1 cellular context compared by ENCODE assay signal in the genomic region with DNA sequence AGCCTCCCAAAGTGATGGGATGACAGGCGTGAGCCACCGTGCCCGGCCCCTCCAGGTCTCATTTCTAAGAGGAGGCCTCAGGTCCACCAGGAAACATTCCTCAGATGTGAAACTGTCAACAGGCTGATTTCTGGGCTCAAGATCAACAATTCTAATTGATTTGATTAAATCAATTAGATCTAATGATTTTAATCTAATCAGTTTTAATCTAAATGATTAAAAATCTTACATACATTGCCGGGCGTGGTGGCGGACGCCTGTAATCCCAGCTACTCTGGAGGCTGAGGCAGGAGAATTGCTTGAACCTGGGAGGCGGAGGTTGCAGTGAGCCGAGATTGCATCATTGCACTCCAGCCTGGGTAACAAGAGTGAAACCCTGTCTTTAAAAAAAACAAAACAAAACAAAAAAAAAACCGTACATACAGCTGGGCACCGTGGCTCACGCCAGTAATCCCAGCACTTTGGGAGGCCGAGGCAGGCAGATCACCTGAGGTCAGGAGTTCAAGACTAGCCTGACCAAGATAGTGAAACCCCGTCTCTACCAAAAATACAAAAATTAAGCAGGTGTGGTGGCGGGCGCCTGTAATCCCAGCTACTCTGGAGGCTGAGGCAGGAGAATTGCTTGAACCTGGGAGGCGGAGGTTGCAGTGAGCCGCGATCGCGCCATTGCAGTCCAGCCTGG.
TF ChIP-seq lines count a peak whose summit lies in the region.

No MANE protein-coding gene starts in this region.

TF ChIP-seq in A549, 52 proteins besides CTCF, POLR2A, EP300 and RAD21:
- TF ChIP-seq CEBPB (IDR thresholded peaks at IDR 0.05) = peak; percentile 55 to 77; a peak in 3 of 4 replicates
